In genomic region chr22:39204216-39204615, GRCh38 we compare ENCODE assay signal across 16 cellular contexts.
"Had no signal": no experiment of that assay in that cellular context is flagged by ENCODE, and none has a peak within 500 bp of the region (broad histone marks: within the 10 kb centered on the region; RNA-seq: fewer than 3 reads in every experiment).

No MANE protein-coding gene starts in this region.

- H3K27ac Mint-ChIP-seq: activated naive CD4-positive, alpha-beta T cell treated with anti-CD3 and anti-CD28 coated beads, Interleukin-2, amount 50 U/mL, for 72 hours; neural progenitor cell; stimulated activated naive B cell treated with anti-CD40 and anti-IgM and Interleukin-4, amounts not matched to agents 10 μg/mL and 1 μg/mL and 100 μg/mL, for 72 hours; T-helper 2 cell treated with Interferon-gamma antibody and Interleukin-4, amounts not matched to agents 5 μg/mL and 100 μg/mL, for 36 hours had no signal

- H3K27ac ChIP-seq: body of pancreas, left lung, neural progenitor cell, ovary, right lobe of liver, thyroid gland, uterus had no signal

- H3K4me1 ChIP-seq: neural progenitor cell, right lobe of liver, uterus had no signal

- H3K9me3 Mint-ChIP-seq: activated naive CD4-positive, alpha-beta T cell treated with anti-CD3 and anti-CD28 coated beads, Interleukin-2, amount 50 U/mL, for 72 hours; stimulated activated naive B cell treated with anti-CD40 and anti-IgM and Interleukin-4, amounts not matched to agents 10 μg/mL and 1 μg/mL and 100 μg/mL, for 72 hours; T-helper 2 cell treated with Interferon-gamma antibody and Interleukin-4, amounts not matched to agents 5 μg/mL and 100 μg/mL, for 36 hours had no signal

- H3K4me3 ChIP-seq: body of pancreas, left lung, neural progenitor cell, ovary, right lobe of liver, thyroid gland, uterus had no signal

- H3K36me3 Mint-ChIP-seq: activated naive CD4-positive, alpha-beta T cell treated with anti-CD3 and anti-CD28 coated beads, Interleukin-2, amount 50 U/mL, for 72 hours; neural progenitor cell; stimulated activated naive B cell treated with anti-CD40 and anti-IgM and Interleukin-4, amounts not matched to agents 10 μg/mL and 1 μg/mL and 100 μg/mL, for 72 hours had no signal

- H3K27me3 ChIP-seq: body of pancreas, left lung, neural progenitor cell, ovary, right lobe of liver, thyroid gland, uterus had no signal

- H3K4me3 Mint-ChIP-seq: neural progenitor cell; stimulated activated naive B cell treated with anti-CD40 and anti-IgM and Interleukin-4, amounts not matched to agents 10 μg/mL and 1 μg/mL and 100 μg/mL, for 72 hours; T-helper 2 cell treated with Interferon-gamma antibody and Interleukin-4, amounts not matched to agents 5 μg/mL and 100 μg/mL, for 36 hours had no signal

- H3K36me3 ChIP-seq: left lung, neural progenitor cell, ovary, right lobe of liver, thyroid gland, uterus had no signal

- DNase-seq: activated CD4-positive, alpha-beta T cell treated with anti-CD3 and anti-CD28 coated beads, Interleukin-2, amount 50 U/mL, for 4 hours; activated gamma-delta T cell treated with Interleukin-2 at 50 U/mL for 16 hours; amniotic stem cell; body of pancreas; erythroblast; hypothalamus; left lung; mammary epithelial cell; ovary; right lobe of liver; stimulated activated naive B cell treated with anti-CD40 and anti-IgM and Interleukin-4, amounts not matched to agents 10 μg/mL and 1 μg/mL and 100 μg/mL, for 72 hours; thyroid gland had no signal

- H3K9me3 ChIP-seq: body of pancreas, left lung, ovary, right lobe of liver, thyroid gland, uterus had no signal

- ATAC-seq: activated naive CD4-positive, alpha-beta T cell treated with anti-CD3 and anti-CD28 coated beads, Interleukin-2, amount 50 U/mL, for 72 hours; body of pancreas; left lung; right lobe of liver; stimulated activated naive B cell treated with anti-CD40 and anti-IgM and Interleukin-4, amounts not matched to agents 10 μg/mL and 1 μg/mL and 100 μg/mL, for 72 hours had no signal
